In the genomic region with DNA sequence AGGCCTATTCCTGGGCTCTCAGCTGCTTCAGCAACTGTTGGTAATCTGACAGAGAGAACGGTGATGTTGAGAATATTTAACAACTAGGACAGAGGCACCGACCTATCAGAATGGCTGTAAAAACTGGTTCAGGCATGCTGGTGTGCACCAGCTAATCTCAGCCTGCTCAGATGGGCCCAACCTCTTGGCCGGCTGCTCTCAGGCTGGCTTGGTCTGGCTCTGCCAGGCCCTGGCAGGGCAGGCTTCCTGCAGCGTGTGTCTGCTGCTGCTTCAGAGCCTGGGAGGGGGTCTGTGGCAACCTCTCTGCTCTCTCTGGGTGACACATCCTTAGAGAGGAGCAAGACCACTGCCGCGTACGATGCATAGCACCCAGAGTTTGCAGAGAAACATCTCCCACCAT, we compare ENCODE assay signal across 23 cellular contexts. TPM values are rescaled to one million over a fixed set of nuclear protein-coding genes. Genes with fewer than 3 reads are reported as not detected.
A peak's percentile ranks its signal among the peaks of the same experiment; 100 is the strongest.
DNase-seq lines count a peak whose midpoint lies in the region; ATAC-seq and TF ChIP-seq lines count a peak whose summit lies in the region.
"Had no signal": no experiment of that assay in that cellular context is flagged by ENCODE, and none has a peak within 500 bp of the region (broad histone marks: within the 10 kb centered on the region; RNA-seq: fewer than 3 reads in every experiment).

No MANE protein-coding gene starts in this region.

- ATAC-seq in WTC11, result no peak
- peak; percentile 78 for ATAC-seq in Right ventricle myocardium superior (ENCODE audit: poor library complexity)
- ATAC-seq in GM19023 (IDR thresholded peaks at IDR 0.05; ENCODE audit: unreplicated experiment), result no peak
- ATAC-seq: activated CD4-positive, alpha-beta T cell treated with anti-CD3 and anti-CD28 coated beads for 36 hours; activated CD8-positive, alpha-beta memory T cell treated with anti-CD3 and anti-CD28 coated beads, Interleukin-2, amount 10 ng/mL, durations not matched to agents 7 days and 5 days had no signal

- H2BK120ac ChIP-seq in mesendoderm (ENCODE audit: low read depth, low read length), result no peak overlapping the region

- no peak overlapping the region for H2BK5ac ChIP-seq in mesendoderm (ENCODE audit: low read length)

- DNase-seq in WTC11 (ENCODE audit: low spot score) (no peak), Right ventricle myocardium superior (peak; percentile 70), mesendoderm (no peak), occipital lobe (lab: John Stamatoyannopoulos, UW) (no peak), GM19240 (ENCODE audit: insufficient read length, low spot score) (no peak), WERI-Rb-1 (no peak)
- DNase-seq: activated CD4-positive, alpha-beta T cell treated with anti-CD3 and anti-CD28 coated beads for 36 hours; activated CD8-positive, alpha-beta memory T cell treated with anti-CD3 and anti-CD28 coated beads, Interleukin-2, amount 10 ng/mL, durations not matched to agents 7 days and 5 days; activated naive CD8-positive, alpha-beta T cell treated with anti-CD3 and anti-CD28 coated beads for 36 hours; brain microvascular endothelial cell; HCEC 1CT; kidney glomerular epithelial cell; NCI-H1417; NCI-H2107; NCI-H526; nephron progenitor cell; small intestine; stimulated activated naive CD4-positive, alpha-beta T cell; transverse colon had no signal

- no peak overlapping the region for H2BK15ac ChIP-seq in mesendoderm (replicated peaks; ENCODE audit: low read depth)

- H3K56ac ChIP-seq in mesendoderm (ENCODE audit: low read length), result no peak overlapping the region

- H3K9ac ChIP-seq in mesendoderm (ENCODE audit: low read length), result no peak overlapping the region

- H2AK5ac ChIP-seq in mesendoderm (ENCODE audit: low read length), result no peak overlapping the region

- no peaks in the 10 kb centered on the region for H3K79me1 ChIP-seq in mesendoderm (ENCODE audit: low read length)

- no peak overlapping the region for H3K18ac ChIP-seq in mesendoderm (ENCODE audit: low read length)

- no peaks in the 10 kb centered on the region for H3K79me2 ChIP-seq in mesendoderm (ENCODE audit: control insufficient read depth, insufficient read depth, low read length)

- H3K27ac Mint-ChIP-seq in WTC11, result peak overlapping the region; percentile 85; the same call in 1 of the 2 replicates
- H3K27ac Mint-ChIP-seq: activated CD4-positive, alpha-beta T cell treated with anti-CD3 and anti-CD28 coated beads for 36 hours; activated CD8-positive, alpha-beta memory T cell treated with anti-CD3 and anti-CD28 coated beads, Interleukin-2, amount 10 ng/mL, durations not matched to agents 7 days and 5 days; activated naive CD8-positive, alpha-beta T cell treated with anti-CD3 and anti-CD28 coated beads for 36 hours; dendritic cell treated with granulocyte-macrophage colony-stimulating factor and Interleukin-4, amounts not matched to agents 40 ng/mL and 50 ng/mL, for 4 days; mesothelial cell of epicardium; nephron progenitor cell; progenitor cell of endocrine pancreas had no signal

- no peak overlapping the region for H3K4ac ChIP-seq in mesendoderm (ENCODE audit: low read depth, low read length)

- CTCF ChIA-PET in WTC11 (lab: Charles Lee), result no interaction called here

- H3K27ac ChIP-seq in mesendoderm (ENCODE audit: low read depth, low read length), result no peak overlapping the region
- no peak overlapping the region for H3K27ac ChIP-seq in WERI-Rb-1
- H3K27ac ChIP-seq: brain microvascular endothelial cell, transverse colon had no signal

- TF ChIP-seq CTCF in WTC11 (IDR thresholded peaks at IDR 0.05), result no peak
- no peak for TF ChIP-seq CTCF in WERI-Rb-1 (IDR thresholded peaks at IDR 0.05; ENCODE audit: low read depth, low read length)

- H3K4me3 ChIP-seq in mesendoderm (ENCODE audit: low read length) (no peak overlapping the region), WERI-Rb-1 (ENCODE audit: low read depth, low read length) (no peak overlapping the region)
- H3K4me3 ChIP-seq: transverse colon had no signal

- H3K9me3 ChIP-seq in WERI-Rb-1 (ENCODE audit: severe bottlenecking), result no peaks in the 10 kb centered on the region
- H3K9me3 ChIP-seq: transverse colon had no signal

- no peak overlapping the region for H4K5ac ChIP-seq in mesendoderm (ENCODE audit: low read length)

- H3K4me1 ChIP-seq in mesendoderm (ENCODE audit: control insufficient read depth, low read depth, low read length), result no peaks in the 10 kb centered on the region

- H3K9me3 Mint-ChIP-seq in WTC11, result no peaks in the 10 kb centered on the region
- H3K9me3 Mint-ChIP-seq: dendritic cell treated with granulocyte-macrophage colony-stimulating factor and Interleukin-4, amounts not matched to agents 40 ng/mL and 50 ng/mL, for 4 days had no signal

- H4K8ac ChIP-seq in mesendoderm (ENCODE audit: low read depth, low read length), result no peak overlapping the region

- peaks cover 8% of the 10 kb centered on the region for H3K36me3 Mint-ChIP-seq in WTC11

- H3K36me3 ChIP-seq in mesendoderm (ENCODE audit: control insufficient read depth, insufficient read depth, low read length), result no peaks in the 10 kb centered on the region
- H3K36me3 ChIP-seq in WERI-Rb-1, result no peaks in the 10 kb centered on the region
- H3K36me3 ChIP-seq: brain microvascular endothelial cell, transverse colon had no signal

- H3K4me2 ChIP-seq in mesendoderm (ENCODE audit: low read length), result no peak overlapping the region

- no CpG with 5 or more reads among the region's 7 CpGs for WGBS in mesendoderm (ENCODE audit: extremely low coverage, insufficient coverage, low lambda C conversion rate)

- no peaks in the 10 kb centered on the region; the same call in 1 of the 2 replicates for H3K27me3 Mint-ChIP-seq in WTC11 (ENCODE audit: low read depth)
- H3K27me3 Mint-ChIP-seq: dendritic cell treated with granulocyte-macrophage colony-stimulating factor and Interleukin-4, amounts not matched to agents 40 ng/mL and 50 ng/mL, for 4 days; progenitor cell of endocrine pancreas had no signal

- POLR2A ChIA-PET in WTC11 (lab: Charles Lee), result no interaction called here

- H3K27me3 ChIP-seq in mesendoderm (ENCODE audit: insufficient read depth, low read length, poor library complexity) (no peaks in the 10 kb centered on the region), WERI-Rb-1 (ENCODE audit: insufficient read depth, low read depth, severe bottlenecking) (no peaks in the 10 kb centered on the region)
- H3K27me3 ChIP-seq: brain microvascular endothelial cell, transverse colon had no signal

- no peak overlapping the region for H3K4me3 Mint-ChIP-seq in WTC11
- H3K4me3 Mint-ChIP-seq: activated CD4-positive, alpha-beta T cell treated with anti-CD3 and anti-CD28 coated beads for 36 hours; activated CD8-positive, alpha-beta memory T cell treated with anti-CD3 and anti-CD28 coated beads, Interleukin-2, amount 10 ng/mL, durations not matched to agents 7 days and 5 days; activated naive CD8-positive, alpha-beta T cell treated with anti-CD3 and anti-CD28 coated beads for 36 hours; dendritic cell treated with granulocyte-macrophage colony-stimulating factor and Interleukin-4, amounts not matched to agents 40 ng/mL and 50 ng/mL, for 4 days; mesothelial cell of epicardium; nephron progenitor cell had no signal

- intact Hi-C loops in Right ventricle myocardium superior (cut with DNase I), result no loop called here

- peaks cover 17% of the 10 kb centered on the region for H3K4me1 Mint-ChIP-seq in WTC11

- H3K23ac ChIP-seq in mesendoderm (ENCODE audit: low read length), result peak overlapping the region; percentile 54

TF ChIP-seq in WTC11, 78 proteins besides CTCF, POLR2A, EP300 and RAD21 (continues in another document):
- TF ChIP-seq IRF2 (CRISPR knock-in tag; IDR thresholded peaks at IDR 0.05; ENCODE audit: borderline replicate concordance, low read depth), result no peak
- no peak for TF ChIP-seq ZNF396 (CRISPR knock-in tag; IDR thresholded peaks at IDR 0.05; ENCODE audit: borderline replicate concordance)
- TF ChIP-seq, protein P1, sequence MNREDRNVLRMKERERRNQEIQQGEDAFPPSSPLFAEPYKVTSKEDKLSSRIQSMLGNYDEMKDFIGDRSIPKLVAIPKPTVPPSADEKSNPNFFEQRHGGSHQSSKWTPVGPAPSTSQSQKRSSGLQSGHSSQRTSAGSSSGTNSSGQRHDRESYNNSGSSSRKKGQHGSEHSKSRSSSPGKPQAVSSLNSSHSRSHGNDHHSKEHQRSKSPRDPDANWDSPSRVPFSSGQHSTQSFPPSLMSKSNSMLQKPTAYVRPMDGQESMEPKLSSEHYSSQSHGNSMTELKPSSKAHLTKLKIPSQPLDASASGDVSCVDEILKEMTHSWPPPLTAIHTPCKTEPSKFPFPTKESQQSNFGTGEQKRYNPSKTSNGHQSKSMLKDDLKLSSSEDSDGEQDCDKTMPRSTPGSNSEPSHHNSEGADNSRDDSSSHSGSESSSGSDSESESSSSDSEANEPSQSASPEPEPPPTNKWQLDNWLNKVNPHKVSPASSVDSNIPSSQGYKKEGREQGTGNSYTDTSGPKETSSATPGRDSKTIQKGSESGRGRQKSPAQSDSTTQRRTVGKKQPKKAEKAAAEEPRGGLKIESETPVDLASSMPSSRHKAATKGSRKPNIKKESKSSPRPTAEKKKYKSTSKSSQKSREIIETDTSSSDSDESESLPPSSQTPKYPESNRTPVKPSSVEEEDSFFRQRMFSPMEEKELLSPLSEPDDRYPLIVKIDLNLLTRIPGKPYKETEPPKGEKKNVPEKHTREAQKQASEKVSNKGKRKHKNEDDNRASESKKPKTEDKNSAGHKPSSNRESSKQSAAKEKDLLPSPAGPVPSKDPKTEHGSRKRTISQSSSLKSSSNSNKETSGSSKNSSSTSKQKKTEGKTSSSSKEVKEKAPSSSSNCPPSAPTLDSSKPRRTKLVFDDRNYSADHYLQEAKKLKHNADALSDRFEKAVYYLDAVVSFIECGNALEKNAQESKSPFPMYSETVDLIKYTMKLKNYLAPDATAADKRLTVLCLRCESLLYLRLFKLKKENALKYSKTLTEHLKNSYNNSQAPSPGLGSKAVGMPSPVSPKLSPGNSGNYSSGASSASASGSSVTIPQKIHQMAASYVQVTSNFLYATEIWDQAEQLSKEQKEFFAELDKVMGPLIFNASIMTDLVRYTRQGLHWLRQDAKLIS (CRISPR knock-in tag; IDR thresholded peaks at IDR 0.05; ENCODE audit: borderline replicate concordance), result no peak

RNA-seq across cellular contexts. Expression of a gene that starts 4.8 kb away (rescaled TPM):
- total RNA-seq in WTC11 (2021) (3.3 to 4.4 TPM (median 4.1 TPM) in 3 replicates), Right ventricle myocardium superior (14.4 TPM), occipital lobe (4.8 TPM)
- polyA plus RNA-seq in mesendoderm (2013, experiment 1 of 2), result 1.0 TPM
- polyA plus RNA-seq in mesendoderm (2013, experiment 2 of 2), result 1.0 TPM
